ENCODE assay signal across 8 cellular contexts in the genomic region with DNA sequence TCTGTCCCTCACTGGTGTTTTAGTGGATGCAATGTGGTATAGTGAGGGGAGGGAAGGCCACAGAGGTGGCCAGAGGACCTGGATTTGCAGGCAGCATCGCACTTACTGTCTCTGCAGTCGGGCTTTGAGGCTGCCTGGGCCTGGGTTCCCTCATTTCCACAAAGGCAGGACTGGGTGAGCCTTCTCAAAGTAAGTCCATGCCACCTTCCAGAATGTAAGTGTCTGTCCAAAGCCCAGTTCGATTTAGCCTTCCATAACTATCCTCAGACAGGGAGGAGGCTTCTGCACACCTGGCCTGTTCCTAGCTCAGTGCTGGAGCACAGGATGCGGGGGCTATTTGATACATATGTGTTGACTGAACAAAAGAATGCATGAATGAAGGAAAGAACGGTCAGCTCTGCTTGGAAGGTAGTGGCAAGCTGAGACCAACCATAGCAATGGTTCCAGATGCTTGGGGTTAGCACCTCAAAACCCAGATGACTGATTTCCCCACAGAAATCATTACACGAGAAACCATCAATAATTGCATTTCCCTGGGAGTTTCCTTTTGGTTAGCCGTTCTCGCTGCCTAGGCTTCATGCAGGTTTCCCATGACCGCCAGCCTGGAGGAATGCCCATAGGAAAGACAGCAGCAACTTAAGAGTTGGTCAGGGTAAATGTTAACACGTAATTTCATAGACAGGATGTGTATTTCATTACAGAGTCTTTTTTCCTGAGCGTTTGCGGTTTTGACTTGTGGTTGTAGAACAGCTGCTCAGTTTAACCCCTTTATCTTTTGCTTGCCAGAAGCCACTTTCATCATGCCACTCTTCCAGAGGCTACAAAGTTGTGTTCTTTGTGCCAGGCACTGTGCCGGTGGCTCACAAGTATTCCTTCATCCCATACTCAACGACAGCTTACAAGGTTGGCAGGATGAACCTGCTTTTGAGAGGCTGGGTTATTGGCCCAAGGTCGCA. TPM values are rescaled to one million over a fixed set of nuclear protein-coding genes. Genes with fewer than 3 reads are reported as not detected.
DNase-seq lines count a peak whose midpoint lies in the region; ATAC-seq and TF ChIP-seq lines count a peak whose summit lies in the region.

No MANE protein-coding gene starts in this region.

- no peak overlapping the region; the same call in 1 of the 2 replicates for H3K4me3 ChIP-seq in AG10803 (ENCODE audit: low read length)
- H3K4me3 ChIP-seq in sigmoid colon: peak overlapping the region in 2 of 4 donors; percentile 63 to 87

- no peak for TF ChIP-seq EP300 in sigmoid colon (IDR thresholded peaks at IDR 0.05)

- 51 to 80% methylated on average over 15 of the region's 15 CpGs for WGBS in sigmoid colon, 2 donors

- H3K9me3 Mint-ChIP-seq in activated naive CD8-positive, alpha-beta T cell treated with anti-CD3 and anti-CD28 coated beads, Interleukin-2, amount 10 ng/mL, durations not matched to agents 7 days and 5 days: no peaks in the 10 kb centered on the region

- DNase-seq in AG10803 (ENCODE audit: low read depth): peak; percentile 63
- peak; percentile 82 for DNase-seq in NOMO-1 treated with DMSO at 0.1 percent for 48 hours (lab: John Stamatoyannopoulos, UW; ENCODE audit: unreplicated experiment)
- DNase-seq in activated naive CD8-positive, alpha-beta T cell treated with anti-CD3 and anti-CD28 coated beads, Interleukin-2, amount 10 ng/mL, durations not matched to agents 7 days and 5 days: peak; percentile 62
- peak; percentile 50 for DNase-seq in sigmoid colon
- no peak for DNase-seq in SHP77 treated with DMSO at 0.1 percent for 48 hours (lab: John Stamatoyannopoulos, UW)
- no peak for DNase-seq in DMS79 treated with DMSO at 0.1 percent for 48 hours (lab: John Stamatoyannopoulos, UW)
- no peak for DNase-seq in COLO668 (lab: John Stamatoyannopoulos, UW; ENCODE audit: unreplicated experiment)

- no peaks in the 10 kb centered on the region for H3K27me3 Mint-ChIP-seq in activated naive CD8-positive, alpha-beta T cell treated with anti-CD3 and anti-CD28 coated beads, Interleukin-2, amount 10 ng/mL, durations not matched to agents 7 days and 5 days

- H3K36me3 ChIP-seq in sigmoid colon: no peaks in the 10 kb centered on the region

- H3K27ac ChIP-seq in sigmoid colon: no peak overlapping the region

- H3K27me3 ChIP-seq in sigmoid colon: peaks cover 0 to 27% (median 0%) of the 10 kb centered on the region in 3 donors

- H3K4me1 ChIP-seq in sigmoid colon: peaks cover 0 to 28% (median 14%) of the 10 kb centered on the region in 4 donors

- H3K27ac Mint-ChIP-seq in activated naive CD8-positive, alpha-beta T cell treated with anti-CD3 and anti-CD28 coated beads, Interleukin-2, amount 10 ng/mL, durations not matched to agents 7 days and 5 days: peak overlapping the region; percentile 87

- H3K9me3 ChIP-seq in sigmoid colon: no peaks in the 10 kb centered on the region

- POLR2A ChIA-PET in activated naive CD8-positive, alpha-beta T cell treated with anti-CD3 and anti-CD28 coated beads, Interleukin-2, amount 10 ng/mL, durations not matched to agents 7 days and 5 days (lab: Charles Lee): interaction anchor here (0.5 to 3.5 kb wide), 12 partner anchors 8 to 143 kb away, joined by 3 to 18 read pairs (median 4); no protein-coding TSS in a partner anchor

- H3K36me3 Mint-ChIP-seq in activated naive CD8-positive, alpha-beta T cell treated with anti-CD3 and anti-CD28 coated beads, Interleukin-2, amount 10 ng/mL, durations not matched to agents 7 days and 5 days: peaks cover 14% of the 10 kb centered on the region

- intact Hi-C loops in sigmoid colon (cut with DNase I): no loop called here

- no peak for TF ChIP-seq POLR2A in sigmoid colon (IDR thresholded peaks at IDR 0.05)

- peak; percentile 42 for ATAC-seq in GM19452 (IDR thresholded peaks at IDR 0.05; ENCODE audit: unreplicated experiment)
- peak; percentile 6 for ATAC-seq in activated naive CD8-positive, alpha-beta T cell treated with anti-CD3 and anti-CD28 coated beads, Interleukin-2, amount 10 ng/mL, durations not matched to agents 7 days and 5 days (ENCODE audit: low read depth)

- TF ChIP-seq CTCF in AG10803 (conservative IDR thresholded peaks at IDR 0.05; ENCODE audit: low read length) (no peak), sigmoid colon (IDR thresholded peaks at IDR 0.05) (no peak)

- peaks cover 56% of the 10 kb centered on the region for H3K4me1 Mint-ChIP-seq in activated naive CD8-positive, alpha-beta T cell treated with anti-CD3 and anti-CD28 coated beads, Interleukin-2, amount 10 ng/mL, durations not matched to agents 7 days and 5 days

- H3K4me3 Mint-ChIP-seq in activated naive CD8-positive, alpha-beta T cell treated with anti-CD3 and anti-CD28 coated beads, Interleukin-2, amount 10 ng/mL, durations not matched to agents 7 days and 5 days: peak overlapping the region; percentile 89

RNA-seq across cellular contexts. Expression of gene IL17RA, which starts 2.7 kb away (rescaled TPM):
- total RNA-seq in activated naive CD8-positive, alpha-beta T cell treated with anti-CD3 and anti-CD28 coated beads, Interleukin-2, amount 10 ng/mL, durations not matched to agents 7 days and 5 days: 10 to 100 TPM; 46.7 to 48.0 TPM
- 1 to 10 TPM; 7.5 to 8.6 (median 8.4) TPM for total RNA-seq in sigmoid colon
- polyA plus RNA-seq in sigmoid colon: 10 to 100 TPM in 1 of 3 donors, 1 to 10 TPM in 2; 1.2 to 10.4 (median 3.9) TPM

RNA-seq across cellular contexts. Expression of gene TMEM121B, which starts 33.7 kb away (rescaled TPM):
- total RNA-seq in activated naive CD8-positive, alpha-beta T cell treated with anti-CD3 and anti-CD28 coated beads, Interleukin-2, amount 10 ng/mL, durations not matched to agents 7 days and 5 days: under 1 TPM; 0.08 to 0.09 TPM
- total RNA-seq in sigmoid colon: under 1 TPM in 3 of 4 donors, not detected in 1; 0.36 to 0.54 (median 0.49) TPM
- under 1 TPM in 1 of 3 donors, not detected in 2; 0.17 TPM for polyA plus RNA-seq in sigmoid colon

Comparison
In these comparisons a context has a peak if more than half of its experiments do, and no peak if none do; other contexts are left out.
1. DNase-seq: peak in AG10803 (single experiment), NOMO-1 treated with DMSO at 0.1 percent for 48 hours (single experiment), activated naive CD8-positive, alpha-beta T cell treated with anti-CD3 and anti-CD28 coated beads, Interleukin-2, amount 10 ng/mL, durations not matched to agents 7 days and 5 days (single experiment) and sigmoid colon (single experiment); none in SHP77 treated with DMSO at 0.1 percent for 48 hours (single experiment), DMS79 treated with DMSO at 0.1 percent for 48 hours (single experiment) and COLO668 (single experiment).
2. RNA of gene IL17RA, which starts 2.7 kb away (total RNA-seq): 46.7 to 48.0 TPM in activated naive CD8-positive, alpha-beta T cell treated with anti-CD3 and anti-CD28 coated beads, Interleukin-2, amount 10 ng/mL, durations not matched to agents 7 days and 5 days; 7.5 to 8.6 TPM in sigmoid colon; every median in the first group is over 4 times any median in the second.